Comparison of ENCODE assay signal across 8 cellular contexts in genomic region chr3:5136619-5137429, GRCh38. TPM values are rescaled to one million over a fixed set of nuclear protein-coding genes. Genes with fewer than 3 reads are reported as not detected.
DNase-seq lines count a peak whose midpoint lies in the region; ATAC-seq lines count a peak whose summit lies in the region.

No MANE protein-coding gene starts in this region.

- peaks cover 46% of the 10 kb centered on the region for H4K20me1 ChIP-seq in GM23248 (ENCODE audit: insufficient read depth)

- H2AFZ ChIP-seq in GM23248: no peak overlapping the region

- peaks cover 100% of the 10 kb centered on the region for H3K79me2 ChIP-seq in GM23248 (ENCODE audit: insufficient read depth)

- H3K4me1 ChIP-seq in GM23248 (ENCODE audit: insufficient read depth): peaks cover 36% of the 10 kb centered on the region

- H3K4me3 Mint-ChIP-seq in activated naive CD4-positive, alpha-beta T cell treated with anti-CD3 and anti-CD28 coated beads for 36 hours: no peak overlapping the region

- H3K9me3 Mint-ChIP-seq in activated naive CD4-positive, alpha-beta T cell treated with anti-CD3 and anti-CD28 coated beads for 36 hours: no peaks in the 10 kb centered on the region

- no peaks in the 10 kb centered on the region for H3K27me3 Mint-ChIP-seq in activated naive CD4-positive, alpha-beta T cell treated with anti-CD3 and anti-CD28 coated beads for 36 hours (ENCODE audit: low read depth)

- no peaks in the 10 kb centered on the region for H3K36me3 ChIP-seq in GM23248 (ENCODE audit: low read depth)

- peak; percentile 51 for DNase-seq in activated naive CD4-positive, alpha-beta T cell treated with anti-CD3 and anti-CD28 coated beads for 36 hours
- DNase-seq in activated naive CD4-positive, alpha-beta T cell treated with anti-CD3 and anti-CD28 coated beads, Interleukin-2, amount 50 U/mL, for 16 hours: no peak
- peak; percentile 46 for DNase-seq in GM23248
- DNase-seq in KBM-7: peak; percentile 87
- DNase-seq in activated CD4-positive, alpha-beta T cell treated with anti-CD3 and anti-CD28 coated beads for 48 hours: peak; percentile 32
- DNase-seq in left ventricle myocardium superior: no peak
- DNase-seq in UCSD-AML1 (lab: John Stamatoyannopoulos, UW; ENCODE audit: unreplicated experiment): no peak
- DNase-seq in NCI-H1694 (lab: John Stamatoyannopoulos, UW): no peak

- peak overlapping the region; percentile 2 for H3K4me2 ChIP-seq in GM23248 (ENCODE audit: unreplicated experiment)

- H3K36me3 Mint-ChIP-seq in activated naive CD4-positive, alpha-beta T cell treated with anti-CD3 and anti-CD28 coated beads for 36 hours (ENCODE audit: low read depth): peaks cover 1% of the 10 kb centered on the region

- peak overlapping the region; percentile 66 for H3K27ac Mint-ChIP-seq in activated naive CD4-positive, alpha-beta T cell treated with anti-CD3 and anti-CD28 coated beads for 36 hours

- no peak overlapping the region for H3K4me3 ChIP-seq in GM23248

- in situ Hi-C loops in GM23248 (cut with MboI) (no loop called here), KBM-7 (cut with MboI; ENCODE audit: low pct_unique_long_range_greater_than_20kb, low sequenced_read_pairs) (no loop called here)

- WGBS in GM23248 (ENCODE audit: low coverage in 1 of 2, low lambda C conversion rate in 2 of 2, missing lambda C conversion rate in 2 of 2), 2 experiments: 59 to 64% methylated on average over 6 of the region's 6 CpGs

- no peaks in the 10 kb centered on the region for H3K9me3 ChIP-seq in GM23248 (ENCODE audit: low read depth)

- no peaks in the 10 kb centered on the region for H3K9me2 ChIP-seq in GM23248 (ENCODE audit: insufficient read depth)

- CTCF ChIA-PET in activated naive CD4-positive, alpha-beta T cell treated with anti-CD3 and anti-CD28 coated beads for 36 hours (lab: Charles Lee): interaction anchor here (0.6 to 2.8 kb wide), 19 partner anchors 10 to 425 kb away, joined by 3 to 20 read pairs (median 4); no protein-coding TSS in a partner anchor

- H3K4me1 Mint-ChIP-seq in activated naive CD4-positive, alpha-beta T cell treated with anti-CD3 and anti-CD28 coated beads for 36 hours (ENCODE audit: low read depth): peaks cover 69% of the 10 kb centered on the region

- H3K9ac ChIP-seq in GM23248: no peak overlapping the region; the same call in 1 of the 2 replicates

- ATAC-seq in left ventricle myocardium superior: peak; percentile 23

- no peaks in the 10 kb centered on the region for H3K27me3 ChIP-seq in GM23248 (replicated peaks; ENCODE audit: insufficient read depth)

- H3F3A ChIP-seq in GM23248 (ENCODE audit: insufficient read depth): peaks cover 36% of the 10 kb centered on the region

- H3K27ac ChIP-seq in GM23248: peak overlapping the region; percentile 45

- intact Hi-C loops in activated naive CD4-positive, alpha-beta T cell treated with anti-CD3 and anti-CD28 coated beads for 36 hours (cut with micrococcal nuclease): loop anchor here (1.0 to 5.0 kb wide), 7 partner anchors 24 to 290 kb away; partner anchors contain the start of gene EDEM1
- intact Hi-C loops in left ventricle myocardium superior (cut with micrococcal nuclease): no loop called here

RNA-seq across cellular contexts. Expression of gene ARL8B, which starts 14.7 kb away (rescaled TPM):
- 10 to 100 TPM; 38.4 to 39.3 TPM for total RNA-seq in activated naive CD4-positive, alpha-beta T cell treated with anti-CD3 and anti-CD28 coated beads for 36 hours
- 47.2 and 57.3 TPM in 2 replicates for total RNA-seq in GM23248 (2014; rRNA removed; shearing (Covaris generic))
- polyA plus RNA-seq in GM23248 (2016; fragmentation: Nextera tagmentation; extraction: Ambion mirVana): 72.0 and 72.9 TPM in 2 replicates
- 62.0 TPM for total RNA-seq in left ventricle myocardium superior

RNA-seq across cellular contexts. Expression of gene EDEM1, which starts 50.7 kb away (rescaled TPM):
- total RNA-seq in activated naive CD4-positive, alpha-beta T cell treated with anti-CD3 and anti-CD28 coated beads for 36 hours: 100 to 1,000 TPM; 137 to 138 TPM
- total RNA-seq in GM23248 (2014; rRNA removed; shearing (Covaris generic)): 24.3 and 29.2 TPM in 2 replicates
- 16.6 and 17.3 TPM in 2 replicates for polyA plus RNA-seq in GM23248 (2016; fragmentation: Nextera tagmentation; extraction: Ambion mirVana)
- total RNA-seq in left ventricle myocardium superior: 6.1 TPM

Comparison
In these comparisons a context has a peak if more than half of its experiments do, and no peak if none do; other contexts are left out.
1. DNase-seq: peak in activated naive CD4-positive, alpha-beta T cell treated with anti-CD3 and anti-CD28 coated beads for 36 hours (single experiment), GM23248 (single experiment), KBM-7 (single experiment) and activated CD4-positive, alpha-beta T cell treated with anti-CD3 and anti-CD28 coated beads for 48 hours (single experiment); none in activated naive CD4-positive, alpha-beta T cell treated with anti-CD3 and anti-CD28 coated beads, Interleukin-2, amount 50 U/mL, for 16 hours (single experiment), left ventricle myocardium superior (single experiment), UCSD-AML1 (single experiment) and NCI-H1694 (single experiment).